In the genomic region with DNA sequence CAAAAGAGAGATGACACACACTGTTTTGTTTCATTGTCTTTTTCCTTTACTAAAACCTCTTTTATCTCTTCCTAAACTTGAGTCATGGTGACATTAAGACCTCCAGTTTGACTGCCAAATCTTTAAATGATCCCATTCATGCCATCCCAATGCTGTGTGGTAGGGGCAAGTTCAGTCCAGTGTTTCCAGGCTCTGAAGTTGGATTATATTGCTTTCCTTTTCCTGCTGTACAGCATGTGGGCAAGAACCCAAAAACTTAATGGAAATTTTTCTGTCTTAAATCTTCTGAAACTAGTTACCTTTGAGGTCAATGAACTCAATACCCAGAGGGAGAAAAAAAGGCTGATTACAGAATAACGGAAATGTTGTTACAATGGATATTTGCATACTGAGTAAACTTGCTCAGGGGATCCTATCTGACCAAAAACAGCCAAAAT, we compare ENCODE assay signal across 23 cellular contexts.
DNase-seq lines count a peak whose midpoint lies in the region; ATAC-seq and TF ChIP-seq lines count a peak whose summit lies in the region.
"Had no signal": no experiment of that assay in that cellular context is flagged by ENCODE, and none has a peak within 500 bp of the region (broad histone marks: within the 10 kb centered on the region; RNA-seq: fewer than 3 reads in every experiment).

No MANE protein-coding gene starts in this region.

- POLR2A ChIA-PET in A673 (lab: Charles Lee; ENCODE audit: low non-redundant PET): no interaction called here

- H3K27ac ChIP-seq in A673 (ENCODE audit: low read depth, low read length, poor library complexity, severe bottlenecking) (no peak overlapping the region), upper lobe of right lung (no peak overlapping the region)
- H3K27ac ChIP-seq: brain microvascular endothelial cell had no signal

- TF ChIP-seq CTCF in A673 (conservative IDR thresholded peaks at IDR 0.05; ENCODE audit: low read depth, low read length): no peak
- no peak for TF ChIP-seq CTCF in cardiac fibroblast (IDR thresholded peaks at IDR 0.05; ENCODE audit: low read depth, low read length)
- TF ChIP-seq CTCF in upper lobe of right lung (IDR thresholded peaks at IDR 0.05): no peak

- no TSS peak for BruUV-seq in A673 (replicated peaks; lab: Mats Ljungman, UMichigan)

- DNase-seq in A673 (ENCODE audit: low spot score) (peak; percentile 14), HT1080 (ENCODE audit: low read depth) (peak; percentile 7), cardiac fibroblast (ENCODE audit: low read depth in 2 of 2) (peak; percentile 58 to 70), lung microvascular endothelial cell (ENCODE audit: low read depth in 2 of 2) (peak; percentile 77 to 95), amygdala (lab: John Stamatoyannopoulos, UW) (no peak), HAP-1 (ENCODE audit: low spot score in 2 of 2) (no peak), upper lobe of right lung (no peak)
- DNase-seq: activated CD8-positive, alpha-beta T cell treated with anti-CD3 and anti-CD28 coated beads for 36 hours; activated naive CD4-positive, alpha-beta T cell treated with anti-CD3 and anti-CD28 coated beads, Interleukin-2, amount 50 U/mL, for 16 hours; activated T-cell treated with anti-CD3 and anti-CD28 coated beads, Interleukin-2, amount 50 U/mL, for 48 hours; brain microvascular endothelial cell; CD4-positive, alpha-beta T cell; DMS79; heart right ventricle; mesendoderm; NCI-H1105 treated with DMSO at 0.1 percent for 48 hours; NCI-H524 treated with DMSO at 0.1 percent for 48 hours; SHP77 treated with DMSO at 0.1 percent for 48 hours; stimulated activated CD4-positive, alpha-beta T cell treated with anti-CD3 and anti-CD28 coated beads, Interleukin-12 subunit alpha, Interleukin-12 subunit beta, amount 100 ng/mL, for 4 hours; T-helper 2 cell had no signal

- in situ Hi-C loops in HAP-1 (cut with MboI; ENCODE audit: low sequenced_read_pairs): no loop called here

- CTCF ChIA-PET in A673 (lab: Charles Lee): no interaction called here

- H3K27me3 ChIP-seq in A673 (replicated peaks; ENCODE audit: insufficient read depth, low read depth, low read length, poor library complexity) (no peaks in the 10 kb centered on the region), HAP-1 (ENCODE audit: low read depth) (no peaks in the 10 kb centered on the region), upper lobe of right lung (no peaks in the 10 kb centered on the region)
- H3K27me3 ChIP-seq: brain microvascular endothelial cell, heart right ventricle had no signal

- H3K36me3 ChIP-seq in A673 (ENCODE audit: insufficient read depth, low read length, poor library complexity, severe bottlenecking): no peaks in the 10 kb centered on the region
- no peaks in the 10 kb centered on the region for H3K36me3 ChIP-seq in HAP-1 (replicated peaks)
- H3K36me3 ChIP-seq in upper lobe of right lung: no peaks in the 10 kb centered on the region
- H3K36me3 ChIP-seq: brain microvascular endothelial cell, heart right ventricle had no signal

- no peak overlapping the region for H3K4me3 ChIP-seq in A673 (ENCODE audit: low read depth, low read length, poor library complexity, severe bottlenecking)
- H3K4me3 ChIP-seq in cardiac fibroblast (replicated peaks in 1 of 2; ENCODE audit: low read depth in 2 of 2, low read length in 2 of 2): no peak overlapping the region
- H3K4me3 ChIP-seq in HAP-1: no peak overlapping the region
- H3K4me3 ChIP-seq in upper lobe of right lung: no peak overlapping the region
- H3K4me3 ChIP-seq: heart right ventricle had no signal

- H3K4me1 ChIP-seq in A673 (ENCODE audit: insufficient read depth, low read length, poor library complexity, severe bottlenecking) (peaks cover 7% of the 10 kb centered on the region), HAP-1 (no peaks in the 10 kb centered on the region), upper lobe of right lung (peaks cover 6% of the 10 kb centered on the region)

- H3K9me3 ChIP-seq in A673 (ENCODE audit: low read depth, low read length, poor library complexity, severe bottlenecking) (no peaks in the 10 kb centered on the region), HAP-1 (no peaks in the 10 kb centered on the region; the same call in 1 of the 2 replicates), upper lobe of right lung (no peaks in the 10 kb centered on the region)
- H3K9me3 ChIP-seq: heart right ventricle had no signal

- intact Hi-C loops in A673 (cut with micrococcal nuclease; ENCODE audit: unreplicated experiment) (no loop called here), upper lobe of right lung (cut with DNase I) (no loop called here)

- ATAC-seq in GM19351 (IDR thresholded peaks at IDR 0.05; ENCODE audit: unreplicated experiment) (no peak), upper lobe of right lung (no peak)
- ATAC-seq: activated CD8-positive, alpha-beta T cell treated with anti-CD3 and anti-CD28 coated beads for 36 hours; natural killer cell treated with Interleukin-12 subunit alpha and Interleukin-12 subunit beta and Interleukin-15 and Interleukin-18, amount 100 ng/mL, for 72 hours; WTC11 had no signal

Comparison
In these comparisons a context has a peak if more than half of its experiments do, and no peak if none do; other contexts are left out.
1. DNase-seq: peak in A673 (single experiment), HT1080 (single experiment), cardiac fibroblast (2 of 2) and lung microvascular endothelial cell (2 of 2); none in amygdala (0 of 56), HAP-1 (0 of 2) and upper lobe of right lung (single experiment).